In genomic region chr5:176573564-176574296, GRCh38 we compare ENCODE assay signal across 8 cellular contexts. TPM values are rescaled to one million over a fixed set of nuclear protein-coding genes. Genes with fewer than 3 reads are reported as not detected.
DNase-seq lines count a peak whose midpoint lies in the region; TF ChIP-seq lines count a peak whose summit lies in the region.

No MANE protein-coding gene starts in this region.

- DNase-seq in BJ (ENCODE audit: low read depth): no peak
- peak; percentile 87 for DNase-seq in GM19240 (ENCODE audit: insufficient read length, low spot score)
- DNase-seq in NCI-H1105 (lab: John Stamatoyannopoulos, UW): peak; percentile 10
- DNase-seq in activated CD4-positive, alpha-beta T cell treated with anti-CD3 and anti-CD28 coated beads, Interleukin-2, amount 50 U/mL, for 24 hours (ENCODE audit: low read depth in 1 of 2, low spot score in 1 of 2): peak; percentile 71 to 72
- DNase-seq in dedifferentiated amniotic fluid mesenchymal stem cell (ENCODE audit: extremely low spot score): peak; percentile 24
- peak; percentile 56 to 74 for DNase-seq in lung microvascular endothelial cell (ENCODE audit: low read depth in 2 of 2)
- peak; percentile 75 for DNase-seq in stimulated activated CD8-positive, alpha-beta memory T cell treated with anti-CD3 and anti-CD28 coated beads, Interleukin-15, amount 100 ng/mL, for 24 hours (ENCODE audit: low read depth)
- no peak for DNase-seq in NCI-H226

- peak; percentile 86 for TF ChIP-seq CTCF in BJ (IDR thresholded peaks at IDR 0.05; ENCODE audit: insufficient read depth, low read depth, low read length)

- CTCF ChIA-PET in BJ (lab: Yijun Ruan, JAX): interaction anchor here (0.6 to 3.6 kb wide), 34 partner anchors 8 to 851 kb away, joined by 3 to 18 read pairs (median 3); partner anchors contain the start of genes CDHR2, CLTB and TSPAN17

- no peak overlapping the region for H3K4me3 ChIP-seq in BJ (ENCODE audit: low read depth, low read length)

- POLR2A ChIA-PET in BJ (lab: Charles Lee): no interaction called here

- H3K27me3 ChIP-seq in BJ (ENCODE audit: control insufficient read depth, insufficient read depth, low read length): no peaks in the 10 kb centered on the region

- H3K36me3 ChIP-seq in BJ (ENCODE audit: control insufficient read depth, insufficient read depth, low read length): no peaks in the 10 kb centered on the region

RNA-seq across cellular contexts. Expression of gene CDHR2, which starts 24.6 kb away (rescaled TPM):
- polyA plus RNA-seq in BJ (2011; rRNA removed): not detected in 2 replicates
- polyA minus RNA-seq in BJ (2011; rRNA and poly(A)+ RNA removed): 0.05 TPM in 1 of 2 replicates, not detected in the other
- total RNA-seq in lung microvascular endothelial cell: under 0.01 TPM in 1 of 2 replicates, not detected in the other

RNA-seq across cellular contexts. Expression of gene GPRIN1, which starts 36.2 kb away (rescaled TPM):
- polyA plus RNA-seq in BJ (2011; rRNA removed): 1.9 and 2.4 TPM in 2 replicates
- 1.6 and 2.0 TPM in 2 replicates for polyA minus RNA-seq in BJ (2011; rRNA and poly(A)+ RNA removed)
- total RNA-seq in lung microvascular endothelial cell: 3.6 and 5.2 TPM in 2 replicates

RNA-seq across cellular contexts. Expression of gene RNF44, which starts 36.5 kb away (rescaled TPM):
- 3.1 and 6.0 TPM in 2 replicates for polyA plus RNA-seq in BJ (2011; rRNA removed)
- 3.2 and 3.4 TPM in 2 replicates for polyA minus RNA-seq in BJ (2011; rRNA and poly(A)+ RNA removed)
- total RNA-seq in lung microvascular endothelial cell: 2.4 and 5.6 TPM in 2 replicates

RNA-seq across cellular contexts. Expression of gene SNCB, which starts 56.6 kb away (rescaled TPM):
- polyA plus RNA-seq in BJ (2011; rRNA removed): not detected in 2 replicates
- polyA minus RNA-seq in BJ (2011; rRNA and poly(A)+ RNA removed): not detected in 2 replicates
- total RNA-seq in lung microvascular endothelial cell: 0.99 and 1.1 TPM in 2 replicates

RNA-seq across cellular contexts. Expression of gene EIF4E1B, which starts 56.7 kb away (rescaled TPM):
- not detected in 2 replicates for polyA plus RNA-seq in BJ (2011; rRNA removed)
- polyA minus RNA-seq in BJ (2011; rRNA and poly(A)+ RNA removed): not detected in 2 replicates
- not detected in 2 replicates for total RNA-seq in lung microvascular endothelial cell

Comparison
In these comparisons a context has a peak if more than half of its experiments do, and no peak if none do; other contexts are left out.
1. DNase-seq: peak in GM19240 (single experiment), NCI-H1105 (single experiment), activated CD4-positive, alpha-beta T cell treated with anti-CD3 and anti-CD28 coated beads, Interleukin-2, amount 50 U/mL, for 24 hours (2 of 2), dedifferentiated amniotic fluid mesenchymal stem cell (single experiment), lung microvascular endothelial cell (2 of 2) and stimulated activated CD8-positive, alpha-beta memory T cell treated with anti-CD3 and anti-CD28 coated beads, Interleukin-15, amount 100 ng/mL, for 24 hours (single experiment); none in BJ (single experiment) and NCI-H226 (single experiment).